11 cellular contexts compared by ENCODE assay signal in genomic region chr21:44006017-44006624, GRCh38. TPM values are rescaled to one million over a fixed set of nuclear protein-coding genes. Genes with fewer than 3 reads are reported as not detected.
DNase-seq lines count a peak whose midpoint lies in the region; ATAC-seq and TF ChIP-seq lines count a peak whose summit lies in the region.
"Had no signal": no experiment of that assay in that cellular context is flagged by ENCODE, and none has a peak within 500 bp of the region (broad histone marks: within the 10 kb centered on the region; RNA-seq: fewer than 3 reads in every experiment).

No MANE protein-coding gene starts in this region.

- H3K27ac ChIP-seq in RWPE2 (ENCODE audit: poor library complexity, severe bottlenecking) = peak overlapping the region; percentile 99
- no peak overlapping the region for H3K27ac ChIP-seq in mesendoderm (ENCODE audit: low read depth, low read length)

- H4K5ac ChIP-seq in mesendoderm (ENCODE audit: low read length) = no peak overlapping the region

- no peaks in the 10 kb centered on the region for H3K27me3 ChIP-seq in RWPE2 (ENCODE audit: insufficient read depth, poor library complexity, severe bottlenecking)
- no peaks in the 10 kb centered on the region for H3K27me3 ChIP-seq in mesendoderm (ENCODE audit: insufficient read depth, low read length, poor library complexity)

- H3K4me1 ChIP-seq in RWPE2 (ENCODE audit: insufficient read depth, poor library complexity, severe bottlenecking) = peaks cover 13% of the 10 kb centered on the region
- peaks cover 5% of the 10 kb centered on the region for H3K4me1 ChIP-seq in mesendoderm (ENCODE audit: control insufficient read depth, low read depth, low read length)

- H3K36me3 ChIP-seq in RWPE2 (ENCODE audit: low read depth) (no peaks in the 10 kb centered on the region), mesendoderm (ENCODE audit: control insufficient read depth, insufficient read depth, low read length) (no peaks in the 10 kb centered on the region)

- DNase-seq in AG08396 (ENCODE audit: low spot score) = peak; percentile 90
- no peak for DNase-seq in RWPE2 (ENCODE audit: low spot score)
- DNase-seq in fibroblast of the conjunctiva (ENCODE audit: low read depth) = peak; percentile 49
- peak; percentile 90 for DNase-seq in non-pigmented ciliary epithelial cell (ENCODE audit: low read depth)
- DNase-seq in mesendoderm = no peak
- DNase-seq in NCI-H1930 (lab: John Stamatoyannopoulos, UW) = no peak
- DNase-seq: activated CD4-positive, alpha-beta T cell treated with anti-CD3 and anti-CD28 coated beads for 1 hour; cortex of kidney; naive thymus-derived CD8-positive, alpha-beta T cell had no signal

- H3K56ac ChIP-seq in mesendoderm (ENCODE audit: low read length) = no peak overlapping the region

- ATAC-seq in RWPE2 (ENCODE audit: low read depth) = peak; percentile 99
- ATAC-seq in HG02852 (IDR thresholded peaks at IDR 0.05; ENCODE audit: unreplicated experiment) = no peak
- no peak for ATAC-seq in HG02970 (IDR thresholded peaks at IDR 0.05; ENCODE audit: low FRiP score, unreplicated experiment)
- ATAC-seq: naive thymus-derived CD8-positive, alpha-beta T cell had no signal

- H3K4ac ChIP-seq in mesendoderm (ENCODE audit: low read depth, low read length) = no peak overlapping the region

- H2BK120ac ChIP-seq in mesendoderm (ENCODE audit: low read depth, low read length) = no peak overlapping the region

- no peak overlapping the region for H4K8ac ChIP-seq in mesendoderm (ENCODE audit: low read depth, low read length)

- H3K79me2 ChIP-seq in mesendoderm (ENCODE audit: control insufficient read depth, insufficient read depth, low read length) = no peaks in the 10 kb centered on the region

- no peak overlapping the region for H3K18ac ChIP-seq in mesendoderm (ENCODE audit: low read length)

- no peak overlapping the region for H3K9ac ChIP-seq in mesendoderm (ENCODE audit: low read length)

- no peak overlapping the region for H3K23ac ChIP-seq in mesendoderm (ENCODE audit: low read length)

- no peak overlapping the region for H3K4me3 ChIP-seq in RWPE2 (ENCODE audit: severe bottlenecking)
- H3K4me3 ChIP-seq in mesendoderm (ENCODE audit: low read length) = no peak overlapping the region

- H3K79me1 ChIP-seq in mesendoderm (ENCODE audit: low read length) = no peaks in the 10 kb centered on the region

- no peaks in the 10 kb centered on the region for H3K9me3 ChIP-seq in RWPE2 (ENCODE audit: severe bottlenecking)

- no CpG with 5 or more reads among the region's 9 CpGs for WGBS in mesendoderm (ENCODE audit: extremely low coverage, insufficient coverage, low lambda C conversion rate)

- H2BK5ac ChIP-seq in mesendoderm (ENCODE audit: low read length) = no peak overlapping the region

- no peak overlapping the region for H3K4me2 ChIP-seq in mesendoderm (ENCODE audit: low read length)

- TF ChIP-seq CTCF in RWPE2 (IDR thresholded peaks at IDR 0.05; ENCODE audit: poor library complexity, severe bottlenecking) = no peak

- no peak overlapping the region for H2AK5ac ChIP-seq in mesendoderm (ENCODE audit: low read length)

- no peak overlapping the region for H2BK15ac ChIP-seq in mesendoderm (replicated peaks; ENCODE audit: low read depth)

RNA-seq across cellular contexts. Expression of gene TRAPPC10, which starts 6.0 kb away (rescaled TPM):
- 21.4 TPM for polyA plus RNA-seq in mesendoderm (2013, experiment 1 of 2)
- 19.9 TPM for polyA plus RNA-seq in mesendoderm (2013, experiment 2 of 2)

Comparison
In these comparisons a context has a peak if more than half of its experiments do, and no peak if none do; other contexts are left out.
1. DNase-seq: peak in AG08396 (single experiment), fibroblast of the conjunctiva (single experiment) and non-pigmented ciliary epithelial cell (single experiment); none in RWPE2 (single experiment), mesendoderm (single experiment) and NCI-H1930 (0 of 2).